9 cellular contexts compared by ENCODE assay signal in the genomic region with DNA sequence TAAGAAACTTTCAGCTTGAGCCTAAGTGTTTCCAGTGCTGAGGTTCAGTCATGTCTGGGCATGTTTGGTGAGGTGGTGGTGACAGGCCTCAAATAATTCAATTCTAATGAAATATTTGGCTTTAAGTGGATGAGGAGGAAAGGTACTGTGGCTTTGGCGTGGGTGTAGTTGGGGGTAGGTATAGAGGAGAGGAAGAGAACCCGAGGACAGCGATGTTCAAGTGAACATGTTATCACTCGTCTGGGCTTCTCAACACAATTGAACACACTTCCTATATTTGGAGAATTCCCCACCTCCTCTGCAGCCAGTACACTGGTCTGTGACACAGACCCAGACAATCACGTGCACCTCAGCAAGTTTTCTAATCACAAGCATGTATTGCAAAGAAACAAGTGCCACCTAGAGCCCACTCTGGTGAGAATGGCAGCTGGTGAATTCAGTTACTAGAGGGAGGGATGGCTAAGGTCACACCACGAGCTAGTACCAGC. TPM values are rescaled to one million over a fixed set of nuclear protein-coding genes. Genes with fewer than 3 reads are reported as not detected.
DNase-seq lines count a peak whose midpoint lies in the region; ATAC-seq and TF ChIP-seq lines count a peak whose summit lies in the region.
"Had no signal": no experiment of that assay in that cellular context is flagged by ENCODE, and none has a peak within 500 bp of the region (broad histone marks: within the 10 kb centered on the region; RNA-seq: fewer than 3 reads in every experiment).

No MANE protein-coding gene starts in this region.

- peak in 2 of 3 donors; percentile 28 to 30 for DNase-seq in stimulated activated CD4-positive, alpha-beta T cell treated with anti-CD3 and anti-CD28 coated beads, Interleukin-12 subunit alpha, Interleukin-12 subunit beta, amount 100 ng/mL, for 48 hours (ENCODE audit: low read depth in 2 of 3, low spot score in 1 of 3)
- DNase-seq in stimulated activated CD4-positive, alpha-beta T cell treated with anti-CD3 and anti-CD28 coated beads, Interleukin-4, amount 100 ng/mL, for 1 hour: no peak
- DNase-seq in NCI-H510A treated with DMSO at 0.1 percent for 48 hours (lab: John Stamatoyannopoulos, UW) (peak; percentile 42), foreskin fibroblast (peak; percentile 2 to 28), Kasumi-1 (lab: John Stamatoyannopoulos, UW) (no peak), uterus (no peak), spleen (no peak)

- peak; percentile 83 for ATAC-seq in HG02642 (IDR thresholded peaks at IDR 0.05; ENCODE audit: poor library complexity, unreplicated experiment)

- H3K27ac ChIP-seq in uterus (no peak overlapping the region), spleen (peak overlapping the region in 1 of 8 donors; percentile 19)

- TF ChIP-seq POLR2A in uterus (IDR thresholded peaks at IDR 0.05): no peak
- TF ChIP-seq POLR2A in spleen (IDR thresholded peaks at IDR 0.05): no peak

- TF ChIP-seq CTCF in foreskin fibroblast (IDR thresholded peaks at IDR 0.05; ENCODE audit: low read depth, low read length) (no peak), uterus (IDR thresholded peaks at IDR 0.05) (no peak), spleen (IDR thresholded peaks at IDR 0.05 in 8 of 11, conservative IDR thresholded peaks at IDR 0.05 in 3 of 11) (no peak)

- H3K4me1 ChIP-seq in uterus (no peaks in the 10 kb centered on the region), spleen (peaks cover 0 to 20% (median 2%) of the 10 kb centered on the region in 6 donors)

- H3K27me3 ChIP-seq in uterus: no peaks in the 10 kb centered on the region
- no peaks in the 10 kb centered on the region for H3K27me3 ChIP-seq in spleen (replicated peaks in 1 of 7)

- intact Hi-C loops in uterus (cut with DNase I; ENCODE audit: low total_unique reads) (no loop called here), spleen (cut with DNase I; ENCODE audit: low total_unique reads) (loop anchor here (10.0 kb wide), 1 partner anchor 263 kb away; no protein-coding TSS in a partner anchor)

- H3K36me3 ChIP-seq in uterus (no peaks in the 10 kb centered on the region), spleen (no peaks in the 10 kb centered on the region)

- no peaks in the 10 kb centered on the region for H3K9me3 ChIP-seq in uterus
- no peaks in the 10 kb centered on the region for H3K9me3 ChIP-seq in spleen

- 34 to 49% (median 40%) methylated on average over 6 of the region's 6 CpGs for WGBS in spleen, 5 donors

- H3K4me3 ChIP-seq in foreskin fibroblast (ENCODE audit: low read depth in 1 of 2, low read length in 2 of 2) (no peak overlapping the region), uterus (no peak overlapping the region), spleen (no peak overlapping the region)

RNA-seq across cellular contexts. Expression of a gene that starts 53.0 kb away (rescaled TPM):
- total RNA-seq in uterus: not detected
- 10 to 100 TPM in 2 of 7 donors, 1 to 10 TPM in 5; 5.2 to 21.2 (median 7.6) TPM for total RNA-seq in spleen
- 1 to 10 TPM in 1 of 3 donors, under 1 TPM in 1, not detected in 1; 0.42 to 1.5 TPM for polyA plus RNA-seq in spleen
- polyA plus RNA-seq: adipose tissue had no signal

Comparison
In these comparisons a context has a peak if more than half of its experiments do, and no peak if none do; other contexts are left out.
1. DNase-seq: peak in stimulated activated CD4-positive, alpha-beta T cell treated with anti-CD3 and anti-CD28 coated beads, Interleukin-12 subunit alpha, Interleukin-12 subunit beta, amount 100 ng/mL, for 48 hours (2 of 3), NCI-H510A treated with DMSO at 0.1 percent for 48 hours (single experiment) and foreskin fibroblast (2 of 2); none in stimulated activated CD4-positive, alpha-beta T cell treated with anti-CD3 and anti-CD28 coated beads, Interleukin-4, amount 100 ng/mL, for 1 hour (single experiment), Kasumi-1 (0 of 2), uterus (0 of 2) and spleen (single experiment).
2. RNA of a gene that starts 53.0 kb away (total RNA-seq): 5.2 to 21.2 TPM in spleen; not detected in uterus; every median in the first group is over 4 times any median in the second.